23 cellular contexts compared by ENCODE assay signal in the genomic region with DNA sequence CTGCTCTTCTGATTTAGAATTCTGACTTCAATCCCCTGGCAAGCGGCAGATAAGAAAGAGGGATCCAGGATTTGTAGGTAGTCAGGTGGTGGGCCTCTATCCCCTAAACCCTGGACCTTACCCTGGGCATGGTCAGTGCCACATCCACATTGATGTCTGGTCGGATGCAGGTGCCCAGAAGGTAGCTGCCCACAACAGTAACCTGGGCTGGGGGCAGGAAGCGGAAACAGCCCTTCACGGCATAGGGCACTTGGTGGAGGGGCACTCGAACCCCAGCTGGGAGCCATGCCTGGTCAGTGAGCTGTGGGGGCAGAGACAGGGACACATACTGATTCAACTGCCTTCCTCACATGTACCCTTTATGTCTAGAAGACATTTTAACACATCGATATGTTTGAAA. TPM values are rescaled to one million over a fixed set of nuclear protein-coding genes. Genes with fewer than 3 reads are reported as not detected.
A peak's percentile ranks its signal among the peaks of the same experiment; 100 is the strongest.
DNase-seq lines count a peak whose midpoint lies in the region; ATAC-seq and TF ChIP-seq lines count a peak whose summit lies in the region.
"Had no signal": no experiment of that assay in that cellular context is flagged by ENCODE, and none has a peak within 500 bp of the region (broad histone marks: within the 10 kb centered on the region; RNA-seq: fewer than 3 reads in every experiment).

No MANE protein-coding gene starts in this region.

- H3K9me3 Mint-ChIP-seq in CD4-positive, alpha-beta T cell: no peaks in the 10 kb centered on the region
- no peaks in the 10 kb centered on the region for H3K9me3 Mint-ChIP-seq in mesothelial cell of epicardium
- H3K9me3 Mint-ChIP-seq: CD4-positive, alpha-beta memory T cell; IgD-negative memory B cell had no signal

- peaks cover 85% of the 10 kb centered on the region for H3K36me3 Mint-ChIP-seq in CD4-positive, alpha-beta T cell (ENCODE audit: low read depth)
- peaks cover 20% of the 10 kb centered on the region for H3K36me3 Mint-ChIP-seq in mesothelial cell of epicardium

- intact Hi-C loops in CD4-positive, alpha-beta T cell (cut with DNase I, micrococcal nuclease): loop anchor here in 1 of 2 experiments (5.0 to 10.0 kb wide), 3 partner anchors 183 to 445 kb away; partner anchors contain the start of genes B4GALT1 and DNAJA1
- intact Hi-C loops in posterior vena cava (cut with DNase I): loop anchor here in 1 of 2 donors (10.0 kb wide), 1 partner anchor 95 kb away; no protein-coding TSS in a partner anchor

- no peak overlapping the region for H3K27ac Mint-ChIP-seq in CD4-positive, alpha-beta T cell
- no peak overlapping the region for H3K27ac Mint-ChIP-seq in mesothelial cell of epicardium
- H3K27ac Mint-ChIP-seq: B cell, IgD-negative memory B cell had no signal

- POLR2A ChIA-PET in CD4-positive, alpha-beta T cell (lab: Charles Lee): interaction anchor here (1.0 kb wide), 1 partner anchor 23 kb away, joined by 4 read pairs; the partner anchor contains the start of gene AQP3

- no peaks in the 10 kb centered on the region for H3K9me3 ChIP-seq in CD4-positive, alpha-beta T cell (ENCODE audit: control insufficient read depth, low read length)

- DNase-seq in activated CD8-positive, alpha-beta memory T cell treated with anti-CD3 and anti-CD28 coated beads for 24 hours: peak; percentile 44
- DNase-seq in activated CD8-positive, alpha-beta memory T cell treated with anti-CD3 and anti-CD28 coated beads, Interleukin-2, amount 50 U/mL, for 48 hours: no peak
- no peak for DNase-seq in CD4-positive, alpha-beta T cell
- DNase-seq in germinal center (ENCODE audit: low spot score): peak; percentile 0
- DNase-seq in posterior vena cava (ENCODE audit: low spot score): peak; percentile 60
- no peak for DNase-seq in C1 segment of cervical spinal cord (lab: John Stamatoyannopoulos, UW)
- DNase-seq in mesothelial cell of epicardium (ENCODE audit: low spot score in 2 of 2, unreplicated experiment in 2 of 2): no peak
- DNase-seq: 8988T, GF-D8, GOT3, Karpas-422, NCI-H1092 treated with DMSO at 0.1 percent for 48 hours, NCI-H146, NCI-H2029 treated with DMSO at 0.1 percent for 48 hours, NCI-H2171, NCI-H526, PC-3 had no signal

- no peak for TF ChIP-seq CTCF in CD4-positive, alpha-beta T cell (IDR thresholded peaks at IDR 0.05)
- no peak for TF ChIP-seq CTCF in mesothelial cell of epicardium (IDR thresholded peaks at IDR 0.05; ENCODE audit: unreplicated experiment)

- H3K27me3 Mint-ChIP-seq in CD4-positive, alpha-beta T cell: no peaks in the 10 kb centered on the region
- no peaks in the 10 kb centered on the region for H3K27me3 Mint-ChIP-seq in mesothelial cell of epicardium (ENCODE audit: low read depth)
- H3K27me3 Mint-ChIP-seq: B cell; CD4-positive, alpha-beta memory T cell; IgD-negative memory B cell had no signal

- H3K4me1 Mint-ChIP-seq in CD4-positive, alpha-beta T cell (ENCODE audit: low read depth): peaks cover 32% of the 10 kb centered on the region
- H3K4me1 Mint-ChIP-seq in mesothelial cell of epicardium: peaks cover 22% of the 10 kb centered on the region

- peak overlapping the region; percentile 63 for H3K4me3 Mint-ChIP-seq in CD4-positive, alpha-beta T cell
- H3K4me3 Mint-ChIP-seq in mesothelial cell of epicardium: no peak overlapping the region
- H3K4me3 Mint-ChIP-seq: B cell had no signal

- CTCF ChIA-PET in CD4-positive, alpha-beta T cell (lab: Charles Lee): no interaction called here

- H3K27me3 ChIP-seq in CD4-positive, alpha-beta T cell (ENCODE audit: control insufficient read depth, insufficient read depth, low read length): no peaks in the 10 kb centered on the region

- no peak overlapping the region for H3K27ac ChIP-seq in CD4-positive, alpha-beta T cell (ENCODE audit: low read depth, low read length)

- ATAC-seq in CD4-positive, alpha-beta T cell (ENCODE audit: poor library complexity): no peak
- no peak for ATAC-seq in GM21529 (IDR thresholded peaks at IDR 0.05; ENCODE audit: unreplicated experiment)
- ATAC-seq: GM12878, HCT116, PC-3 had no signal

RNA-seq across cellular contexts. Expression of gene NOL6, which starts 3.8 kb away (rescaled TPM):
- 10 to 100 TPM; 30.5 to 30.6 TPM for total RNA-seq in CD4-positive, alpha-beta T cell
- total RNA-seq in posterior vena cava (10 to 100 TPM; 20.9 to 24.8 TPM), mesothelial cell of epicardium (37.7 to 38.4 TPM (median 37.9 TPM) in 3 replicates)

RNA-seq across cellular contexts. Expression of gene AQP3, which starts 22.5 kb away (rescaled TPM):
- total RNA-seq in CD4-positive, alpha-beta T cell: 100 to 1,000 TPM in 1 of 2 experiments, 10 to 100 TPM in 1; 99.8 to 106 TPM
- total RNA-seq in posterior vena cava (1 to 10 TPM; 5.5 to 8.4 TPM), mesothelial cell of epicardium (0.93 to 1.5 TPM (median 1.3 TPM) in 3 replicates)

RNA-seq across cellular contexts. Expression of gene ANKRD18B, which starts 54.2 kb away (rescaled TPM):
- total RNA-seq in CD4-positive, alpha-beta T cell: under 1 TPM in 1 of 2 experiments, not detected in 1; 0.61 TPM
- total RNA-seq in posterior vena cava (not detected), mesothelial cell of epicardium (0.82 to 3.2 TPM (median 1.6 TPM) in 3 replicates)
- total RNA-seq: B cell, GM12878 had no signal

Comparison
In these comparisons a context has a peak if more than half of its experiments do, and no peak if none do; other contexts are left out.
1. DNase-seq: peak in activated CD8-positive, alpha-beta memory T cell treated with anti-CD3 and anti-CD28 coated beads for 24 hours (single experiment), germinal center (single experiment) and posterior vena cava (single experiment); none in activated CD8-positive, alpha-beta memory T cell treated with anti-CD3 and anti-CD28 coated beads, Interleukin-2, amount 50 U/mL, for 48 hours (single experiment), CD4-positive, alpha-beta T cell (0 of 10), C1 segment of cervical spinal cord (0 of 14) and mesothelial cell of epicardium (0 of 2).
2. RNA of gene AQP3, which starts 22.5 kb away (total RNA-seq): 99.8 to 106 TPM in CD4-positive, alpha-beta T cell; 5.5 to 8.4 TPM in posterior vena cava and 0.93 to 1.5 TPM in mesothelial cell of epicardium; every median in the first group is over 10 times any median in the second.